31 cellular contexts compared by ENCODE assay signal in genomic region chr17:61483778-61484116, GRCh38. TPM values are rescaled to one million over a fixed set of nuclear protein-coding genes. Genes with fewer than 3 reads are reported as not detected.
"Had no signal": no experiment of that assay in that cellular context is flagged by ENCODE, and none has a peak within 500 bp of the region (broad histone marks: within the 10 kb centered on the region; RNA-seq: fewer than 3 reads in every experiment).

No MANE protein-coding gene starts in this region.

- DNase-seq: dermis blood vessel endothelial cell; effector memory CD4-positive, alpha-beta T cell; foreskin keratinocyte; hippocampal formation; immature natural killer cell; islet precursor cell; kidney glomerular epithelial cell; left colon; left ventricle myocardium superior; lower lobe of right lung; natural killer cell; occipital lobe; ovary; posterior cingulate gyrus; psoas muscle; right cardiac atrium; sigmoid colon; spleen; stimulated activated CD4-positive, alpha-beta T cell treated with anti-CD3 and anti-CD28 coated beads, Interleukin-4, amount 100 ng/mL, for 4 hours; transverse colon had no signal

- H3K27me3 ChIP-seq: foreskin keratinocyte, gastroesophageal sphincter, ovary, sigmoid colon, transverse colon, vagina had no signal

- H3K4me3 ChIP-seq: coronary artery, esophagus muscularis mucosa, gastroesophageal sphincter, heart left ventricle, lower lobe of right lung, ovary, psoas muscle, sigmoid colon, spleen, suprapubic skin, transverse colon, vagina had no signal

- ATAC-seq: foreskin keratinocyte; gastroesophageal sphincter; heart left ventricle; left colon; left ventricle myocardium superior; lower lobe of right lung; natural killer cell; psoas muscle; right cardiac atrium; stimulated activated memory B cell treated with anti-CD40 and anti-IgM and Interleukin-4, amounts not matched to agents 10 μg/mL and 1 μg/mL and 100 μg/mL, for 72 hours had no signal

- H3K9me3 ChIP-seq: esophagus muscularis mucosa, gastroesophageal sphincter, heart left ventricle, lower lobe of right lung, ovary, psoas muscle, sigmoid colon, spleen, suprapubic skin, transverse colon, vagina had no signal

- H3K4me1 ChIP-seq: esophagus muscularis mucosa, foreskin keratinocyte, heart left ventricle, lower lobe of right lung, psoas muscle, sigmoid colon, suprapubic skin, vagina had no signal

- H3K27ac ChIP-seq: coronary artery, esophagus muscularis mucosa, foreskin keratinocyte, gastroesophageal sphincter, heart left ventricle, lower lobe of right lung, ovary, psoas muscle, sigmoid colon, spleen, suprapubic skin, transverse colon, vagina had no signal

- H3K36me3 ChIP-seq: esophagus muscularis mucosa, gastroesophageal sphincter, heart left ventricle, ovary, sigmoid colon, spleen, suprapubic skin, transverse colon, vagina had no signal

RNA-seq across cellular contexts. Expression of gene TBX4, which starts 31.5 kb away (rescaled TPM):
- total RNA-seq: dermis blood vessel endothelial cell, endothelial cell of umbilical vein, epithelial cell of proximal tubule, esophagus muscularis mucosa, foreskin keratinocyte, left colon, left ventricle myocardium superior, natural killer cell, occipital lobe, renal cortical epithelial cell, right cardiac atrium, sigmoid colon, spleen, ureter, vagina had no signal
